In genomic region chr1:163165119-163165518, GRCh38 we compare ENCODE assay signal across 25 cellular contexts.
"Had no signal": no experiment of that assay in that cellular context is flagged by ENCODE, and none has a peak within 500 bp of the region (broad histone marks: within the 10 kb centered on the region; RNA-seq: fewer than 3 reads in every experiment).

No MANE protein-coding gene starts in this region.

- H3K27me3 ChIP-seq: breast epithelium, SJSA1 had no signal

- H3K36me3 ChIP-seq: breast epithelium, SJSA1 had no signal

- H3K4me3 ChIP-seq: breast epithelium, SJSA1 had no signal

- H3K9me3 ChIP-seq: breast epithelium, SJSA1 had no signal

- DNase-seq: activated B cell treated with CpG ODN at 0.5 μM for 24 hours; activated CD4-positive, alpha-beta memory T cell treated with anti-CD3 and anti-CD28 coated beads for 36 hours; activated CD4-positive, alpha-beta T cell treated with anti-CD3 and anti-CD28 coated beads for 1 hour; activated CD4-positive, alpha-beta T cell treated with anti-CD3 and anti-CD28 coated beads, Interleukin-2, amount 10 ng/mL, durations not matched to agents 7 days and 5 days; activated CD8-positive, alpha-beta memory T cell treated with anti-CD3 and anti-CD28 coated beads for 24 hours; activated gamma-delta T cell; activated naive CD4-positive, alpha-beta T cell treated with anti-CD3 and anti-CD28 coated beads, Interleukin-2, amount 10 ng/mL, durations not matched to agents 7 days and 5 days; activated naive CD8-positive, alpha-beta T cell treated with anti-CD3 and anti-CD28 coated beads for 36 hours; activated T-cell treated with anti-CD3 and anti-CD28 coated beads for 4 hours; activated T-cell treated with anti-CD3 and anti-CD28 coated beads, Interleukin-2, amount 50 U/mL, for 48 hours; caudate nucleus; Karpas-422; MM.1S; NCI-H1105; NCI-H1436; NCI-H1694 treated with DMSO at 0.1 percent for 48 hours; NCI-H2029 treated with DMSO at 0.1 percent for 48 hours; NCI-H345; NCI-H510A treated with DMSO at 0.1 percent for 48 hours; SHP77; T-helper 17 cell; T-helper 9 cell had no signal

- H3K36me3 Mint-ChIP-seq: activated naive CD4-positive, alpha-beta T cell treated with anti-CD3 and anti-CD28 coated beads, Interleukin-2, amount 10 ng/mL, durations not matched to agents 7 days and 5 days had no signal

- ATAC-seq: activated T-helper 17 cell treated with anti-CD3 and anti-CD28 coated beads, Interleukin-2, amount 50 U/mL, for 72 hours; T-helper 17 cell had no signal

- H3K27ac ChIP-seq: SJSA1 had no signal

- H3K4me1 Mint-ChIP-seq: activated B cell treated with CpG ODN at 0.5 μM for 24 hours; activated CD4-positive, alpha-beta T cell treated with anti-CD3 and anti-CD28 coated beads, Interleukin-2, amount 10 ng/mL, durations not matched to agents 7 days and 5 days; activated naive CD4-positive, alpha-beta T cell treated with anti-CD3 and anti-CD28 coated beads, Interleukin-2, amount 10 ng/mL, durations not matched to agents 7 days and 5 days; activated T-helper 17 cell treated with anti-CD3 and anti-CD28 coated beads, Interleukin-2, amount 50 U/mL, for 72 hours; T-helper 17 cell had no signal

- H3K27me3 Mint-ChIP-seq: activated B cell treated with CpG ODN at 0.5 μM for 24 hours; activated CD4-positive, alpha-beta memory T cell treated with anti-CD3 and anti-CD28 coated beads for 36 hours; activated CD4-positive, alpha-beta T cell treated with anti-CD3 and anti-CD28 coated beads, Interleukin-2, amount 10 ng/mL, durations not matched to agents 7 days and 5 days; activated naive CD4-positive, alpha-beta T cell treated with anti-CD3 and anti-CD28 coated beads, Interleukin-2, amount 10 ng/mL, durations not matched to agents 7 days and 5 days; activated naive CD8-positive, alpha-beta T cell treated with anti-CD3 and anti-CD28 coated beads for 36 hours; activated T-helper 17 cell treated with anti-CD3 and anti-CD28 coated beads, Interleukin-2, amount 50 U/mL, for 72 hours; T-helper 17 cell had no signal

- H3K4me1 ChIP-seq: breast epithelium had no signal

- H3K27ac Mint-ChIP-seq: activated B cell treated with CpG ODN at 0.5 μM for 24 hours; activated CD4-positive, alpha-beta memory T cell treated with anti-CD3 and anti-CD28 coated beads for 36 hours; activated CD4-positive, alpha-beta T cell treated with anti-CD3 and anti-CD28 coated beads, Interleukin-2, amount 10 ng/mL, durations not matched to agents 7 days and 5 days; activated naive CD4-positive, alpha-beta T cell treated with anti-CD3 and anti-CD28 coated beads, Interleukin-2, amount 10 ng/mL, durations not matched to agents 7 days and 5 days; activated T-helper 17 cell treated with anti-CD3 and anti-CD28 coated beads, Interleukin-2, amount 50 U/mL, for 72 hours; T-helper 17 cell had no signal

- H3K4me3 Mint-ChIP-seq: activated B cell treated with CpG ODN at 0.5 μM for 24 hours; activated CD4-positive, alpha-beta memory T cell treated with anti-CD3 and anti-CD28 coated beads for 36 hours; activated CD4-positive, alpha-beta T cell treated with anti-CD3 and anti-CD28 coated beads, Interleukin-2, amount 10 ng/mL, durations not matched to agents 7 days and 5 days; activated naive CD4-positive, alpha-beta T cell treated with anti-CD3 and anti-CD28 coated beads, Interleukin-2, amount 10 ng/mL, durations not matched to agents 7 days and 5 days; activated naive CD8-positive, alpha-beta T cell treated with anti-CD3 and anti-CD28 coated beads for 36 hours; activated T-helper 17 cell treated with anti-CD3 and anti-CD28 coated beads, Interleukin-2, amount 50 U/mL, for 72 hours; T-helper 17 cell had no signal

- H3K9me3 Mint-ChIP-seq: activated B cell treated with CpG ODN at 0.5 μM for 24 hours; activated CD4-positive, alpha-beta memory T cell treated with anti-CD3 and anti-CD28 coated beads for 36 hours; activated CD4-positive, alpha-beta T cell treated with anti-CD3 and anti-CD28 coated beads, Interleukin-2, amount 10 ng/mL, durations not matched to agents 7 days and 5 days; activated naive CD4-positive, alpha-beta T cell treated with anti-CD3 and anti-CD28 coated beads, Interleukin-2, amount 10 ng/mL, durations not matched to agents 7 days and 5 days; activated naive CD8-positive, alpha-beta T cell treated with anti-CD3 and anti-CD28 coated beads for 36 hours; activated T-helper 17 cell treated with anti-CD3 and anti-CD28 coated beads, Interleukin-2, amount 50 U/mL, for 72 hours had no signal
